In genomic region chr2:112061840-112062239, GRCh38 we compare ENCODE assay signal across 18 cellular contexts. TPM values are rescaled to one million over a fixed set of nuclear protein-coding genes. Genes with fewer than 3 reads are reported as not detected.
A peak's percentile ranks its signal among the peaks of the same experiment; 100 is the strongest.
DNase-seq lines count a peak whose midpoint lies in the region; ATAC-seq and TF ChIP-seq lines count a peak whose summit lies in the region.
"Had no signal": no experiment of that assay in that cellular context is flagged by ENCODE, and none has a peak within 500 bp of the region (broad histone marks: within the 10 kb centered on the region; RNA-seq: fewer than 3 reads in every experiment).

No MANE protein-coding gene starts in this region.

- no peak overlapping the region for H3K4ac ChIP-seq in trophoblast cell (ENCODE audit: low read depth, low read length)
- H3K4ac ChIP-seq in mesendoderm (ENCODE audit: low read depth, low read length), result no peak overlapping the region

- no peak for TF ChIP-seq POLR2A in gastroesophageal sphincter (IDR thresholded peaks at IDR 0.05)

- H2BK5ac ChIP-seq in trophoblast cell (ENCODE audit: low read depth, low read length, poor library complexity) (no peak overlapping the region), mesendoderm (ENCODE audit: low read length) (no peak overlapping the region)

- TF ChIP-seq EP300 in gastroesophageal sphincter (IDR thresholded peaks at IDR 0.05), result no peak

- no peak overlapping the region for H4K12ac ChIP-seq in trophoblast cell (ENCODE audit: low read depth, low read length)

- H3K4me2 ChIP-seq in trophoblast cell (ENCODE audit: low read length), result no peak overlapping the region
- H3K4me2 ChIP-seq in mesendoderm (ENCODE audit: low read length), result no peak overlapping the region
- H3K4me2 ChIP-seq: A549 had no signal

- H3K36me3 ChIP-seq in trophoblast cell (ENCODE audit: control insufficient read depth in 1 of 2, insufficient read depth in 2 of 2, low read length in 2 of 2) (peaks cover 12 to 17% of the 10 kb centered on the region in 2 experiments), mesendoderm (ENCODE audit: control insufficient read depth, insufficient read depth, low read length) (no peaks in the 10 kb centered on the region), gastroesophageal sphincter (peaks cover 0 to 47% of the 10 kb centered on the region in 2 donors)

- no peak overlapping the region for H2BK12ac ChIP-seq in trophoblast cell (ENCODE audit: low read length)

- ATAC-seq in foreskin keratinocyte (no peak), gastroesophageal sphincter (no peak)
- ATAC-seq: A549, PC-3 had no signal

- H3K9ac ChIP-seq in trophoblast cell (ENCODE audit: low read length), result peak overlapping the region; percentile 77
- H3K9ac ChIP-seq in mesendoderm (ENCODE audit: low read length), result no peak overlapping the region
- H3K9ac ChIP-seq: BLaER1 treated with 17β-estradiol and CSF1 and Interleukin-3, amounts not matched to agents 10 nM and 100 nM had no signal

- H3K9me3 ChIP-seq in trophoblast cell (ENCODE audit: insufficient read depth, low read depth, low read length) (no peaks in the 10 kb centered on the region), gastroesophageal sphincter (no peaks in the 10 kb centered on the region)
- H3K9me3 ChIP-seq: A549; BLaER1 treated with 17β-estradiol and CSF1 and Interleukin-3, amounts not matched to agents 10 nM and 100 nM had no signal

- H3K23ac ChIP-seq in trophoblast cell (ENCODE audit: low read length) (no peak overlapping the region), mesendoderm (ENCODE audit: low read length) (no peak overlapping the region)

- no peak overlapping the region for H3K14ac ChIP-seq in trophoblast cell (ENCODE audit: low read length)

- H3K4me3 ChIP-seq in trophoblast cell (ENCODE audit: low read depth, low read length), result no peak overlapping the region
- no peak overlapping the region for H3K4me3 ChIP-seq in mesendoderm (ENCODE audit: low read length)
- no peak overlapping the region for H3K4me3 ChIP-seq in gastroesophageal sphincter
- H3K4me3 ChIP-seq: A549; BLaER1 treated with 17β-estradiol and CSF1 and Interleukin-3, amounts not matched to agents 10 nM and 100 nM had no signal

- TF ChIP-seq CTCF in foreskin keratinocyte (conservative IDR thresholded peaks at IDR 0.05) (no peak), gastroesophageal sphincter (IDR thresholded peaks at IDR 0.05) (no peak)

- H3K56ac ChIP-seq in mesendoderm (ENCODE audit: low read length), result no peak overlapping the region

- no peak overlapping the region for H4K91ac ChIP-seq in trophoblast cell (ENCODE audit: low read depth, low read length)

- H3K18ac ChIP-seq in trophoblast cell (ENCODE audit: low read length) (no peak overlapping the region), mesendoderm (ENCODE audit: low read length) (no peak overlapping the region)

- peak; percentile 15 to 29 for DNase-seq in activated CD4-positive, alpha-beta T cell treated with anti-CD3 and anti-CD28 coated beads, Interleukin-2, amount 50 U/mL, for 48 hours
- no peak for DNase-seq in activated CD4-positive, alpha-beta T cell treated with anti-CD3 and anti-CD28 coated beads, Interleukin-2, amount 50 U/mL, for 4 hours
- DNase-seq in stimulated activated CD4-positive, alpha-beta T cell treated with anti-CD3 and anti-CD28 coated beads, Interleukin-15, amount 100 ng/mL, for 24 hours, result peak; percentile 29
- DNase-seq in stimulated activated CD4-positive, alpha-beta T cell treated with anti-CD3 and anti-CD28 coated beads, Interleukin-4, amount 100 ng/mL, for 24 hours, result no peak
- no peak for DNase-seq in trophoblast cell
- no peak for DNase-seq in foreskin keratinocyte
- no peak for DNase-seq in mesendoderm
- DNase-seq: CD8-positive, alpha-beta memory T cell; DMS79; KG1; NCI-H1417 treated with DMSO at 0.1 percent for 48 hours; NCI-H1930; NCI-H2171 treated with DMSO at 0.1 percent for 48 hours; NCI-H774; PC-3 had no signal

- H4K8ac ChIP-seq in trophoblast cell (ENCODE audit: low read depth, low read length) (no peak overlapping the region), mesendoderm (ENCODE audit: low read depth, low read length) (no peak overlapping the region)

- no peaks in the 10 kb centered on the region for H3K27me3 ChIP-seq in trophoblast cell (ENCODE audit: insufficient read depth, low read length)
- H3K27me3 ChIP-seq in foreskin keratinocyte, result no peaks in the 10 kb centered on the region
- H3K27me3 ChIP-seq in mesendoderm (ENCODE audit: insufficient read depth, low read length, poor library complexity), result no peaks in the 10 kb centered on the region
- H3K27me3 ChIP-seq in gastroesophageal sphincter, result no peaks in the 10 kb centered on the region
- H3K27me3 ChIP-seq: BLaER1 treated with 17β-estradiol and CSF1 and Interleukin-3, amounts not matched to agents 10 nM and 100 nM had no signal

- H2BK15ac ChIP-seq in mesendoderm (replicated peaks; ENCODE audit: low read depth), result no peak overlapping the region

- H3K27ac ChIP-seq in trophoblast cell (ENCODE audit: low read depth, low read length) (no peak overlapping the region), foreskin keratinocyte (no peak overlapping the region), mesendoderm (ENCODE audit: low read depth, low read length) (no peak overlapping the region), gastroesophageal sphincter (no peak overlapping the region)
- H3K27ac ChIP-seq: A549; BLaER1 treated with 17β-estradiol and CSF1 and Interleukin-3, amounts not matched to agents 10 nM and 100 nM had no signal

- no peak overlapping the region for H2AFZ ChIP-seq in trophoblast cell (ENCODE audit: insufficient read depth, low read length, poor library complexity)

- no peak overlapping the region for H4K5ac ChIP-seq in mesendoderm (ENCODE audit: low read length)

- H2BK120ac ChIP-seq in trophoblast cell (ENCODE audit: insufficient read depth, low read length, poor library complexity) (no peak overlapping the region), mesendoderm (ENCODE audit: low read depth, low read length) (no peak overlapping the region)

- H3K79me2 ChIP-seq in trophoblast cell (ENCODE audit: control insufficient read depth, insufficient read depth, low read length, poor library complexity), result peaks cover 1% of the 10 kb centered on the region
- H3K79me2 ChIP-seq in mesendoderm (ENCODE audit: control insufficient read depth, insufficient read depth, low read length), result no peaks in the 10 kb centered on the region

- peaks cover 3 to 7% of the 10 kb centered on the region in 2 experiments for H3K4me1 ChIP-seq in trophoblast cell (ENCODE audit: control insufficient read depth in 1 of 2, insufficient read depth in 2 of 2, low read length in 2 of 2)
- H3K4me1 ChIP-seq in foreskin keratinocyte, result peaks cover 8% of the 10 kb centered on the region
- H3K4me1 ChIP-seq in mesendoderm (ENCODE audit: control insufficient read depth, low read depth, low read length), result peaks cover 6% of the 10 kb centered on the region
- H3K4me1 ChIP-seq in gastroesophageal sphincter, result peaks cover 0 to 23% (median 6%) of the 10 kb centered on the region in 3 donors

- no CpG with 5 or more reads among the region's 2 CpGs for WGBS in trophoblast cell (ENCODE audit: extremely low coverage, insufficient coverage, insufficient read length)
- no CpG with 5 or more reads among the region's 2 CpGs for WGBS in mesendoderm (ENCODE audit: extremely low coverage, insufficient coverage, low lambda C conversion rate)
- 93 to 100% methylated on average over 1 to 2 of the region's 2 CpGs for WGBS in gastroesophageal sphincter (ENCODE audit: low coverage in 1 of 2), 2 donors

- no peaks in the 10 kb centered on the region for H3K79me1 ChIP-seq in trophoblast cell (ENCODE audit: low read length)
- peaks cover 9% of the 10 kb centered on the region for H3K79me1 ChIP-seq in mesendoderm (ENCODE audit: low read length)

- H2AK5ac ChIP-seq in trophoblast cell (ENCODE audit: low read length), result no peak overlapping the region
- H2AK5ac ChIP-seq in mesendoderm (ENCODE audit: low read length), result no peak overlapping the region

RNA-seq across cellular contexts. Expression of gene TMEM87B, which starts 6.8 kb away (rescaled TPM):
- 21.6 and 21.7 TPM in 2 replicates for polyA plus RNA-seq in trophoblast cell (2013)
- 28.1 and 36.1 TPM in 2 replicates for total RNA-seq in foreskin keratinocyte
- 9.8 and 10.2 TPM in 2 replicates for polyA plus RNA-seq in foreskin keratinocyte
- 11.2 TPM for polyA plus RNA-seq in mesendoderm (2013, experiment 1 of 2)
- polyA plus RNA-seq in mesendoderm (2013, experiment 2 of 2), result 11.0 TPM
- 10 to 100 TPM; 12.5 to 25.4 (median 22.8) TPM for total RNA-seq in gastroesophageal sphincter

Comparison
In these comparisons a context has a peak if more than half of its experiments do, and no peak if none do; other contexts are left out.
1. DNase-seq: peak in activated CD4-positive, alpha-beta T cell treated with anti-CD3 and anti-CD28 coated beads, Interleukin-2, amount 50 U/mL, for 48 hours (2 of 2) and stimulated activated CD4-positive, alpha-beta T cell treated with anti-CD3 and anti-CD28 coated beads, Interleukin-15, amount 100 ng/mL, for 24 hours (single experiment); none in activated CD4-positive, alpha-beta T cell treated with anti-CD3 and anti-CD28 coated beads, Interleukin-2, amount 50 U/mL, for 4 hours (0 of 2), stimulated activated CD4-positive, alpha-beta T cell treated with anti-CD3 and anti-CD28 coated beads, Interleukin-4, amount 100 ng/mL, for 24 hours (single experiment), trophoblast cell (0 of 2), foreskin keratinocyte (0 of 2) and mesendoderm (single experiment).